Comparison of ENCODE assay signal across 1 cellular context in genomic region chr19:47471733-47472457, GRCh38.
TF ChIP-seq lines count a peak whose summit lies in the region.

SLC8A2 (minus strand) TSS chr19:47471893; CDS start chr19:47466403, 5,490 bp downstream.

TF ChIP-seq in WTC11, 78 proteins besides CTCF, POLR2A, EP300 and RAD21 (continued from another document):
- TF ChIP-seq SMAD3 (CRISPR knock-in tag; IDR thresholded peaks at IDR 0.05; ENCODE audit: borderline replicate concordance) = 0 out of 2 replicates have a peak, but pooled peaks have one; percentile 48
- no peak for TF ChIP-seq PRDM15 (CRISPR knock-in tag; IDR thresholded peaks at IDR 0.05)
- TF ChIP-seq TP53 (CRISPR knock-in tag; IDR thresholded peaks at IDR 0.05) = 0 out of 2 replicates have a peak, but pooled peaks have one; percentile 67
- peak; percentile 79 for TF ChIP-seq FOXK1 (CRISPR knock-in tag; IDR thresholded peaks at IDR 0.05)
- 0 out of 2 replicates have a peak, but pooled peaks have one; percentile 30 for TF ChIP-seq ZNF281 (CRISPR knock-in tag; IDR thresholded peaks at IDR 0.05)
- peak; percentile 85 for TF ChIP-seq SP1 (CRISPR knock-in tag; conservative IDR thresholded peaks at IDR 0.05)
- TF ChIP-seq CDX4 (CRISPR knock-in tag; IDR thresholded peaks at IDR 0.05; ENCODE audit: borderline replicate concordance) = no peak
- TF ChIP-seq ETV6 (CRISPR knock-in tag; IDR thresholded peaks at IDR 0.05) = no peak
- peak; percentile 43; the same call in 1 of the 2 replicates for TF ChIP-seq ZNF219 (CRISPR knock-in tag; IDR thresholded peaks at IDR 0.05; ENCODE audit: borderline replicate concordance)
- peak; percentile 52; the same call in 1 of the 2 replicates for TF ChIP-seq CBFB (CRISPR knock-in tag; IDR thresholded peaks at IDR 0.05; ENCODE audit: low read depth)
- peak; percentile 91 for TF ChIP-seq ARID4B (CRISPR knock-in tag; IDR thresholded peaks at IDR 0.05; ENCODE audit: borderline replicate concordance)
- peak; percentile 93 for TF ChIP-seq TEAD1 (CRISPR knock-in tag; IDR thresholded peaks at IDR 0.05)
- peak; percentile 83; the same call in 1 of the 2 replicates for TF ChIP-seq ZBTB43 (CRISPR knock-in tag; IDR thresholded peaks at IDR 0.05)
- no peak for TF ChIP-seq ZNF416 (CRISPR knock-in tag; IDR thresholded peaks at IDR 0.05)
- TF ChIP-seq GRHL2 (CRISPR knock-in tag; IDR thresholded peaks at IDR 0.05; ENCODE audit: insufficient replicate concordance, severe bottlenecking) = no peak
- TF ChIP-seq FOXP4 (CRISPR knock-in tag; IDR thresholded peaks at IDR 0.05) = peak; percentile 91
- TF ChIP-seq SMAD4 (CRISPR knock-in tag; IDR thresholded peaks at IDR 0.05) = 0 out of 2 replicates have a peak, but pooled peaks have one; percentile 16
- TF ChIP-seq ERG (CRISPR knock-in tag; IDR thresholded peaks at IDR 0.05) = 0 out of 2 replicates have a peak, but pooled peaks have one; percentile 40
- peak; percentile 34; the same call in 1 of the 2 replicates for TF ChIP-seq ZMAT4 (CRISPR knock-in tag; IDR thresholded peaks at IDR 0.05)
